In genomic region chr11:118411523-118411922, GRCh38 we compare ENCODE assay signal across 18 cellular contexts.
"Had no signal": no experiment of that assay in that cellular context is flagged by ENCODE, and none has a peak within 500 bp of the region (broad histone marks: within the 10 kb centered on the region; RNA-seq: fewer than 3 reads in every experiment).

No MANE protein-coding gene starts in this region.

- H3K27ac Mint-ChIP-seq: natural killer cell treated with Interleukin-12 subunit alpha and Interleukin-12 subunit beta and Interleukin-15 and Interleukin-18, amount 100 ng/mL, for 72 hours had no signal

- H3K27me3 ChIP-seq: neutrophil, thyroid gland had no signal

- H3K9me3 Mint-ChIP-seq: activated naive CD4-positive, alpha-beta T cell treated with anti-CD3 and anti-CD28 coated beads, Interleukin-2, amount 50 U/mL, for 72 hours; natural killer cell treated with Interleukin-12 subunit alpha and Interleukin-12 subunit beta and Interleukin-15 and Interleukin-18, amount 100 ng/mL, for 72 hours had no signal

- H3K27me3 Mint-ChIP-seq: natural killer cell treated with Interleukin-12 subunit alpha and Interleukin-12 subunit beta and Interleukin-15 and Interleukin-18, amount 100 ng/mL, for 72 hours had no signal

- FAIRE-seq: TTC549, urothelium cell line had no signal

- H3K4me3 ChIP-seq: lung, thyroid gland had no signal

- DNase-seq: activated CD4-positive, alpha-beta T cell treated with anti-CD3 and anti-CD28 coated beads, Interleukin-2, amount 50 U/mL, for 4 hours; activated CD8-positive, alpha-beta memory T cell treated with anti-CD3 and anti-CD28 coated beads, Interleukin-2, amount 50 U/mL, for 48 hours; activated gamma-delta T cell treated with Interleukin-2 at 50 U/mL for 16 hours; amniotic stem cell; dermis blood vessel endothelial cell; effector memory CD4-positive, alpha-beta T cell; stimulated activated CD4-positive, alpha-beta T cell treated with anti-CD3 and anti-CD28 coated beads, Interleukin-4, amount 100 ng/mL, for 24 hours; stimulated activated naive CD4-positive, alpha-beta T cell; SW 1271; thyroid gland had no signal

- ATAC-seq: activated naive CD4-positive, alpha-beta T cell treated with anti-CD3 and anti-CD28 coated beads, Interleukin-2, amount 50 U/mL, for 72 hours; natural killer cell treated with Interleukin-12 subunit alpha and Interleukin-12 subunit beta and Interleukin-15 and Interleukin-18, amount 100 ng/mL, for 72 hours; sciatic nerve had no signal

- H3K9ac ChIP-seq: parathyroid adenoma had no signal

- H3K27ac ChIP-seq: neutrophil, parathyroid adenoma, thyroid gland had no signal

- H2AFZ ChIP-seq: parathyroid adenoma had no signal

- H3K4me3 Mint-ChIP-seq: natural killer cell treated with Interleukin-12 subunit alpha and Interleukin-12 subunit beta and Interleukin-15 and Interleukin-18, amount 100 ng/mL, for 72 hours had no signal

- H3K9me3 ChIP-seq: neutrophil, thyroid gland had no signal
